In the genomic region with DNA sequence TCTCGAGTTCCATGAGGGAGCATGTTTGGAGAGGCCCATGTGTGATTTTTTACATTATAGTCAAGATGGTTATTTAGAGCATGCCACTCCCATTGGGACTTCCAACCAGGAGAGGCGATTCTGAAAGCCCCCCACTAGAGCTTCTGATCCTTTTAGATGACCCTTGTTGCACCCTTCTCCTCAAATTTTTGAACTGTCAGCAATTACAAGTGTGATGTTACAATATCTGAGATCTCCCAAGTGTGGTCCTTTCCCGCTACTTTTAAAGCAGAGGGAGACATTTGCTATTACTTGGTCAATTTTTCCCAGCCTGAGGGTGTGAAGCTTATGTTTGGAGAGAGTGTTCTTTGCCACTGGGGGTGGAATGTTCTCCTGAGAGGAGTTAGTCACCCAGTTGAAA, we compare ENCODE assay signal across 35 cellular contexts. TPM values are rescaled to one million over a fixed set of nuclear protein-coding genes. Genes with fewer than 3 reads are reported as not detected.
"Had no signal": no experiment of that assay in that cellular context is flagged by ENCODE, and none has a peak within 500 bp of the region (broad histone marks: within the 10 kb centered on the region; RNA-seq: fewer than 3 reads in every experiment).

No MANE protein-coding gene starts in this region.

- H3K27me3 ChIP-seq: adrenal gland, body of pancreas, brain microvascular endothelial cell, breast epithelium had no signal

- ATAC-seq: activated CD8-positive, alpha-beta T cell treated with anti-CD3 and anti-CD28 coated beads for 36 hours; activated naive CD4-positive, alpha-beta T cell treated with anti-CD3 and anti-CD28 coated beads, Interleukin-2, amount 50 U/mL, for 72 hours; activated T-cell treated with anti-CD3 and anti-CD28 coated beads, Interleukin-2, amount 50 U/mL, for 4 hours; activated T-cell treated with anti-CD3 and anti-CD28 coated beads, Interleukin-2, amount 50 U/mL, for 72 hours; activated T-helper 17 cell treated with anti-CD3 and anti-CD28 coated beads, Interleukin-2, amount 50 U/mL, for 72 hours; body of pancreas had no signal

- H3K4me3 ChIP-seq: adrenal gland, body of pancreas, breast epithelium had no signal

- FAIRE-seq: astrocyte, TTC549 had no signal

- H3K27ac ChIP-seq: adrenal gland, body of pancreas, brain microvascular endothelial cell, breast epithelium, VCaP had no signal

- DNase-seq: activated B cell treated with CpG ODN at 0.5 μM for 24 hours; activated CD4-positive, alpha-beta memory T cell treated with anti-CD3 and anti-CD28 coated beads for 36 hours; activated CD4-positive, alpha-beta T cell treated with anti-CD3 and anti-CD28 coated beads for 4 hours; activated CD4-positive, alpha-beta T cell treated with anti-CD3 and anti-CD28 coated beads, Interleukin-2, amount 10 ng/mL, durations not matched to agents 24 days and 14 days; activated CD4-positive, alpha-beta T cell treated with anti-CD3 and anti-CD28 coated beads, Interleukin-2, amount 50 U/mL, for 1 hour; activated CD4-positive, alpha-beta T cell treated with anti-CD3 and anti-CD28 coated beads, Interleukin-2, amount 50 U/mL, for 4 hours; activated CD4-positive, CD25-positive, alpha-beta regulatory T cell treated with anti-CD3 and anti-CD28 coated beads, Interleukin-2, amount 50 U/mL, for 72 hours; activated CD8-positive, alpha-beta memory T cell treated with anti-CD3 and anti-CD28 coated beads, Interleukin-2, amount 50 U/mL, for 4 hours; activated CD8-positive, alpha-beta T cell treated with anti-CD3 and anti-CD28 coated beads for 36 hours; activated effector memory CD4-positive, alpha-beta T cell treated with anti-CD3 and anti-CD28 coated beads, Interleukin-2, amount 50 U/mL, for 16 hours; activated gamma-delta T cell treated with Interleukin-2 at 50 U/mL for 16 hours; activated naive CD4-positive, alpha-beta T cell; activated naive CD4-positive, alpha-beta T cell treated with anti-CD3 and anti-CD28 coated beads for 36 hours; activated naive CD4-positive, alpha-beta T cell treated with anti-CD3 and anti-CD28 coated beads, Interleukin-2, amount 50 U/mL, for 16 hours; activated naive CD8-positive, alpha-beta T cell treated with anti-CD3 and anti-CD28 coated beads for 36 hours; activated T-cell treated with anti-CD3 and anti-CD28 coated beads for 4 hours; activated T-cell treated with anti-CD3 and anti-CD28 coated beads, Interleukin-2, amount 50 U/mL, for 1 hour; activated T-cell treated with anti-CD3 and anti-CD28 coated beads, Interleukin-2, amount 50 U/mL, for 4 hours; activated T-cell treated with anti-CD3 and anti-CD28 coated beads, Interleukin-2, amount 50 U/mL, for 72 hours; adrenal gland; amniotic stem cell; aorta; body of pancreas; brain microvascular endothelial cell; central memory CD4-positive, alpha-beta T cell; T-helper 2 cell; T-helper 9 cell had no signal

- H3K4me1 ChIP-seq: adrenal gland, body of pancreas, breast epithelium had no signal

- H3K9me3 ChIP-seq: adrenal gland had no signal

- H3K36me3 ChIP-seq: adrenal gland, brain microvascular endothelial cell, breast epithelium had no signal

RNA-seq across cellular contexts. Expression of gene PTH2R, which starts 16.7 kb away (rescaled TPM):
- total RNA-seq: activated CD8-positive, alpha-beta T cell treated with anti-CD3 and anti-CD28 coated beads for 36 hours; activated naive CD4-positive, alpha-beta T cell treated with anti-CD3 and anti-CD28 coated beads for 36 hours; activated T-cell treated with anti-CD3 and anti-CD28 coated beads, Interleukin-2, amount 50 U/mL, for 4 hours; astrocyte; cardiac septum; cerebellum had no signal
- polyA plus RNA-seq: aorta had no signal
